In genomic region chr3:53131136-53131495, GRCh38 we compare ENCODE assay signal across 8 cellular contexts. TPM values are rescaled to one million over a fixed set of nuclear protein-coding genes. Genes with fewer than 3 reads are reported as not detected.
A peak's percentile ranks its signal among the peaks of the same experiment; 100 is the strongest.
DNase-seq lines count a peak whose midpoint lies in the region; ATAC-seq and TF ChIP-seq lines count a peak whose summit lies in the region.

No MANE protein-coding gene starts in this region.

- H3K27ac ChIP-seq in layer of hippocampus (ENCODE audit: low read depth, low read length) (peak overlapping the region; percentile 81), suprapubic skin (peak overlapping the region; percentile 86)

- H3K36me3 Mint-ChIP-seq in activated CD4-positive, alpha-beta T cell treated with anti-CD3 and anti-CD28 coated beads for 36 hours (ENCODE audit: low read depth), result peaks cover 8% of the 10 kb centered on the region
- no peaks in the 10 kb centered on the region for H3K36me3 Mint-ChIP-seq in activated naive CD8-positive, alpha-beta T cell

- TF ChIP-seq POLR2A in suprapubic skin (IDR thresholded peaks at IDR 0.05), result no peak

- TF ChIP-seq CTCF in suprapubic skin (IDR thresholded peaks at IDR 0.05), result no peak

- H3K4me1 ChIP-seq in suprapubic skin, result peaks cover 28% of the 10 kb centered on the region

- intact Hi-C loops in activated CD4-positive, alpha-beta T cell treated with anti-CD3 and anti-CD28 coated beads for 36 hours (cut with DNase I, micrococcal nuclease), result loop anchor here (2.0 to 10.0 kb wide), 3 partner anchors 28 to 754 kb away; partner anchors contain the start of genes ACTR8 (in 1 of the 2) and PRKCD (in 1 of the 2)

- ATAC-seq in activated CD4-positive, alpha-beta T cell treated with anti-CD3 and anti-CD28 coated beads for 36 hours, result no peak
- no peak for ATAC-seq in HG03280 (IDR thresholded peaks at IDR 0.05; ENCODE audit: unreplicated experiment)

- H3K4me3 Mint-ChIP-seq in activated CD4-positive, alpha-beta T cell treated with anti-CD3 and anti-CD28 coated beads for 36 hours, result peak overlapping the region; percentile 98
- H3K4me3 Mint-ChIP-seq in activated naive CD8-positive, alpha-beta T cell, result peak overlapping the region; percentile 95

- no peaks in the 10 kb centered on the region for H3K27me3 Mint-ChIP-seq in activated CD4-positive, alpha-beta T cell treated with anti-CD3 and anti-CD28 coated beads for 36 hours
- H3K27me3 Mint-ChIP-seq in activated naive CD8-positive, alpha-beta T cell, result no peaks in the 10 kb centered on the region

- H3K4me1 Mint-ChIP-seq in activated CD4-positive, alpha-beta T cell treated with anti-CD3 and anti-CD28 coated beads for 36 hours, result peaks cover 22% of the 10 kb centered on the region
- peaks cover 26% of the 10 kb centered on the region for H3K4me1 Mint-ChIP-seq in activated naive CD8-positive, alpha-beta T cell (ENCODE audit: low read depth)

- 87% methylated on average over 4 of the region's 4 CpGs for WGBS in suprapubic skin

- POLR2A ChIA-PET in activated CD4-positive, alpha-beta T cell treated with anti-CD3 and anti-CD28 coated beads for 36 hours (lab: Charles Lee), result interaction anchor here (0.6 to 0.7 kb wide), 2 partner anchors 19 to 22 kb away, joined by 3 read pairs; no protein-coding TSS in a partner anchor

- no peaks in the 10 kb centered on the region for H3K9me3 ChIP-seq in suprapubic skin

- TF ChIP-seq EP300 in suprapubic skin (IDR thresholded peaks at IDR 0.05), result no peak

- H3K27me3 ChIP-seq in layer of hippocampus (ENCODE audit: control insufficient read depth, insufficient read depth, low read length) (no peaks in the 10 kb centered on the region), suprapubic skin (no peaks in the 10 kb centered on the region)

- CTCF ChIA-PET in activated CD4-positive, alpha-beta T cell treated with anti-CD3 and anti-CD28 coated beads for 36 hours (lab: Charles Lee), result interaction anchor here (0.7 to 5.9 kb wide), 8 partner anchors 11 to 70 kb away, joined by 3 to 38 read pairs (median 5); no protein-coding TSS in a partner anchor

- peak overlapping the region; percentile 95 for H3K27ac Mint-ChIP-seq in activated CD4-positive, alpha-beta T cell treated with anti-CD3 and anti-CD28 coated beads for 36 hours
- peak overlapping the region; percentile 97 for H3K27ac Mint-ChIP-seq in activated naive CD8-positive, alpha-beta T cell

- H3K4me3 ChIP-seq in suprapubic skin, result peak overlapping the region; percentile 84

- no peaks in the 10 kb centered on the region for H3K9me3 Mint-ChIP-seq in activated CD4-positive, alpha-beta T cell treated with anti-CD3 and anti-CD28 coated beads for 36 hours (ENCODE audit: low read depth)
- no peaks in the 10 kb centered on the region for H3K9me3 Mint-ChIP-seq in activated naive CD8-positive, alpha-beta T cell (ENCODE audit: low read depth)

- H3K36me3 ChIP-seq in suprapubic skin, result peaks cover under 1% of the 10 kb centered on the region

- no peak for DNase-seq in activated CD4-positive, alpha-beta T cell treated with anti-CD3 and anti-CD28 coated beads for 36 hours
- DNase-seq in activated CD4-positive, alpha-beta T cell treated with anti-CD3 and anti-CD28 coated beads for 1 hour, result no peak
- DNase-seq in suprapubic skin (ENCODE audit: low spot score in 2 of 2) (no peak), Ammon's horn (ENCODE audit: low spot score) (no peak)
- no peak for DNase-seq in stimulated activated CD4-positive, alpha-beta T cell treated with anti-CD3 and anti-CD28 coated beads, Interleukin-4, amount 100 ng/mL, for 4 hours

RNA-seq across cellular contexts. Expression of gene RFT1, which starts 0.9 kb away (rescaled TPM):
- total RNA-seq in activated CD4-positive, alpha-beta T cell treated with anti-CD3 and anti-CD28 coated beads for 36 hours, result 10 to 100 TPM; 39.8 to 49.0 TPM
- total RNA-seq in suprapubic skin, result 10 to 100 TPM in 2 of 4 donors, 1 to 10 TPM in 2; 8.3 to 19.7 (median 10.2) TPM

RNA-seq across cellular contexts. Expression of gene PRKCD, which starts 29.9 kb away (rescaled TPM):
- total RNA-seq in activated CD4-positive, alpha-beta T cell treated with anti-CD3 and anti-CD28 coated beads for 36 hours, result 10 to 100 TPM; 22.0 to 26.5 TPM
- 10 to 100 TPM; 27.9 to 31.3 (median 29.3) TPM for total RNA-seq in suprapubic skin
